8 cellular contexts compared by ENCODE assay signal in genomic region chr20:41030536-41031242, GRCh38. TPM values are rescaled to one million over a fixed set of nuclear protein-coding genes. Genes with fewer than 3 reads are reported as not detected.
DNase-seq lines count a peak whose midpoint lies in the region; ATAC-seq, FAIRE-seq and TF ChIP-seq lines count a peak whose summit lies in the region.

No MANE protein-coding gene starts in this region.

- H3K4me3 Mint-ChIP-seq in naive thymus-derived CD4-positive, alpha-beta T cell = peak overlapping the region; percentile 79 to 96 (median 94)

- H3K27ac Mint-ChIP-seq in naive thymus-derived CD4-positive, alpha-beta T cell = peak overlapping the region; percentile 38 to 96 (median 52)

- no peaks in the 10 kb centered on the region for H3K27me3 Mint-ChIP-seq in naive thymus-derived CD4-positive, alpha-beta T cell

- no peak for FAIRE-seq in bronchial epithelial cell (lab: Jason Lieb, UNC)

- H3K36me3 ChIP-seq in HUES6 (ENCODE audit: control insufficient read depth, insufficient read depth, low read length) = peaks cover 15% of the 10 kb centered on the region
- no peaks in the 10 kb centered on the region for H3K36me3 ChIP-seq in bronchial epithelial cell (ENCODE audit: control insufficient read depth, insufficient read depth, low read length)
- peaks cover 0 to 10% (median 0%) of the 10 kb centered on the region in 3 experiments for H3K36me3 ChIP-seq in naive thymus-derived CD4-positive, alpha-beta T cell (ENCODE audit: control insufficient read depth in 2 of 3, insufficient read depth in 3 of 3, low read length in 3 of 3)

- peaks cover 53 to 74% (median 67%) of the 10 kb centered on the region in 7 donors for H3K4me1 Mint-ChIP-seq in naive thymus-derived CD4-positive, alpha-beta T cell

- H3K9me3 Mint-ChIP-seq in naive thymus-derived CD4-positive, alpha-beta T cell = no peaks in the 10 kb centered on the region

- CTCF ChIA-PET in naive thymus-derived CD4-positive, alpha-beta T cell (lab: Charles Lee) = interaction anchor here (0.6 to 2.2 kb wide), 4 partner anchors 40 to 104 kb away, joined by 3 to 8 read pairs (median 4); no protein-coding TSS in a partner anchor

- POLR2A ChIA-PET in naive thymus-derived CD4-positive, alpha-beta T cell (lab: Charles Lee) = interaction anchor here (0.6 to 6.0 kb wide), 5 partner anchors 12 to 44 kb away, joined by 3 to 29 read pairs (median 3); no protein-coding TSS in a partner anchor

- H3K4me1 ChIP-seq in HUES6 (ENCODE audit: control insufficient read depth, insufficient read depth, low read length) = peaks cover 37% of the 10 kb centered on the region
- H3K4me1 ChIP-seq in naive thymus-derived CD4-positive, alpha-beta T cell (ENCODE audit: control insufficient read depth in 2 of 2, insufficient read depth in 2 of 2, low read length in 2 of 2) = peaks cover 39 to 44% of the 10 kb centered on the region in 2 donors

- intact Hi-C loops in naive thymus-derived CD4-positive, alpha-beta T cell (cut with micrococcal nuclease) = loop anchor here in 1 of 2 donors (1.0 kb wide), 1 partner anchor 9 kb away; no protein-coding TSS in a partner anchor

- no peaks in the 10 kb centered on the region for H3K9me3 ChIP-seq in HUES6 (ENCODE audit: control insufficient read depth, insufficient read depth, low read depth, low read length)
- H3K9me3 ChIP-seq in naive thymus-derived CD4-positive, alpha-beta T cell (ENCODE audit: control insufficient read depth in 2 of 3, low read length in 3 of 3) = no peaks in the 10 kb centered on the region

- H3K9ac ChIP-seq in HUES6 (ENCODE audit: low read length) = peak overlapping the region; percentile 14

- H3K4me3 ChIP-seq in HUES6 (ENCODE audit: low read depth, low read length) (peak overlapping the region; percentile 91), bronchial epithelial cell (ENCODE audit: low read depth, low read length) (peak overlapping the region; percentile 92)
- H3K4me3 ChIP-seq in naive thymus-derived CD4-positive, alpha-beta T cell (ENCODE audit: low read length) = peak overlapping the region; percentile 58

- DNase-seq in Ammon's horn (ENCODE audit: low spot score) = peak; percentile 5
- peak; percentile 68 for DNase-seq in bronchial epithelial cell (ENCODE audit: low read depth)
- no peak for DNase-seq in naive thymus-derived CD4-positive, alpha-beta T cell
- DNase-seq in A172 (ENCODE audit: low spot score) = no peak
- no peak for DNase-seq in kidney glomerular epithelial cell (lab: John Stamatoyannopoulos, UW)
- no peak for DNase-seq in DMS153 (lab: John Stamatoyannopoulos, UW)

- peaks cover 0 to 24% (median 5%) of the 10 kb centered on the region in 5 donors for H3K36me3 Mint-ChIP-seq in naive thymus-derived CD4-positive, alpha-beta T cell

- no peak for TF ChIP-seq CTCF in bronchial epithelial cell (IDR thresholded peaks at IDR 0.05; ENCODE audit: insufficient read depth, low read length, severe bottlenecking)

- peaks cover 37% of the 10 kb centered on the region for H3K27me3 ChIP-seq in HUES6 (ENCODE audit: control insufficient read depth, insufficient read depth, low read length)
- no peaks in the 10 kb centered on the region for H3K27me3 ChIP-seq in bronchial epithelial cell (ENCODE audit: control insufficient read depth, insufficient read depth, low read length)
- no peaks in the 10 kb centered on the region for H3K27me3 ChIP-seq in naive thymus-derived CD4-positive, alpha-beta T cell (ENCODE audit: control insufficient read depth in 2 of 2, insufficient read depth in 2 of 2, low read length in 2 of 2)

- H3K27ac ChIP-seq in HUES6 (ENCODE audit: low read depth, low read length) = no peak overlapping the region
- H3K27ac ChIP-seq in naive thymus-derived CD4-positive, alpha-beta T cell (ENCODE audit: low read depth, low read length) = no peak overlapping the region

- ATAC-seq in naive thymus-derived CD4-positive, alpha-beta T cell = no peak
- no peak for ATAC-seq in GM21360 (IDR thresholded peaks at IDR 0.05; ENCODE audit: unreplicated experiment)

RNA-seq across cellular contexts. Expression of gene TOP1, which starts 2.1 kb away (rescaled TPM):
- total RNA-seq in bronchial epithelial cell = 18.2 and 37.5 TPM in 2 replicates
- 10 to 100 TPM; 32.0 to 82.8 (median 43.4) TPM for total RNA-seq in naive thymus-derived CD4-positive, alpha-beta T cell
- 10 to 100 TPM; 10.2 to 13.6 TPM for polyA plus RNA-seq in naive thymus-derived CD4-positive, alpha-beta T cell
- total RNA-seq in A172 (2014; rRNA removed; shearing (Covaris generic)) = 16.7 and 17.9 TPM in 2 replicates

Comparison
In these comparisons a context has a peak if more than half of its experiments do, and no peak if none do; other contexts are left out.
1. DNase-seq: peak in Ammon's horn (single experiment) and bronchial epithelial cell (single experiment); none in naive thymus-derived CD4-positive, alpha-beta T cell (0 of 9), A172 (single experiment), kidney glomerular epithelial cell (single experiment) and DMS153 (single experiment).
2. Peak in every context shown above with its lines, with median percentiles within 50 percentile points of each other: H3K4me3 ChIP-seq.